ENCODE assay signal across 30 cellular contexts in the genomic region with DNA sequence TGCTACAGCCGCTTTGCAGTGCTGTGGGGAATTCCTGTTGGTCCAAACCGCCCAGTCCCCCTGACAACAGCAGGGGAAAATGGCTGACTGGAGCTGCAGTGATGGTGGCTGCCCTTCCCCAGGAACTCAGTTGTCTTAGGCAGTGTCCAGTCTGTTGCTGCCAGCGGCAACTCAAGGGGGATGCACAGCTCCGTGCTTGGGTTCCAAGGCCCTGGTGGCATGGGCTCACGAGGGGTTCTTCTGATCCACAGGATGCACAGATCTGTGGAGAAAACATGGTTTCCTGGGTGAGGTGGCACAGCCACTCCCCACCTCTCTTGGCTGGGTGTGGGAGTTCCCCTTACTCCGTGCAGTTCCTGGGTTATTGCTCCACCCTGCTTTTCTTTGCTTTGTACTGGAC.
"Had no signal": no experiment of that assay in that cellular context is flagged by ENCODE, and none has a peak within 500 bp of the region (broad histone marks: within the 10 kb centered on the region; RNA-seq: fewer than 3 reads in every experiment).

No MANE protein-coding gene starts in this region.

- DNase-seq: activated B cell treated with CpG ODN at 0.5 μM for 24 hours; activated CD4-positive, alpha-beta memory T cell treated with anti-CD3 and anti-CD28 coated beads, Interleukin-2, amount 10 ng/mL, durations not matched to agents 7 days and 5 days; activated CD4-positive, alpha-beta T cell treated with anti-CD3 and anti-CD28 coated beads for 4 hours; activated CD4-positive, alpha-beta T cell treated with anti-CD3 and anti-CD28 coated beads, Interleukin-2, amount 10 ng/mL, durations not matched to agents 24 days and 14 days; activated CD4-positive, alpha-beta T cell treated with anti-CD3 and anti-CD28 coated beads, Interleukin-2, amount 50 U/mL, for 48 hours; activated CD4-positive, CD25-positive, alpha-beta regulatory T cell treated with anti-CD3 and anti-CD28 coated beads, Interleukin-2, amount 50 U/mL, for 72 hours; activated CD8-positive, alpha-beta memory T cell treated with anti-CD3 and anti-CD28 coated beads for 24 hours; activated CD8-positive, alpha-beta memory T cell treated with anti-CD3 and anti-CD28 coated beads, Interleukin-2, amount 10 ng/mL, durations not matched to agents 7 days and 5 days; activated CD8-positive, alpha-beta memory T cell treated with anti-CD3 and anti-CD28 coated beads, Interleukin-2, amount 50 U/mL, for 48 hours; activated CD8-positive, alpha-beta T cell treated with anti-CD3 and anti-CD28 coated beads, Interleukin-2, amount 10 ng/mL, durations not matched to agents 7 days and 5 days; activated effector memory CD4-positive, alpha-beta T cell treated with Interleukin-2 at 50 U/mL for 16 hours; activated gamma-delta T cell; activated naive CD4-positive, alpha-beta T cell treated with anti-CD3 and anti-CD28 coated beads, Interleukin-2, amount 10 ng/mL, durations not matched to agents 7 days and 5 days; activated naive CD4-positive, alpha-beta T cell treated with Interleukin-2 at 50 U/mL for 16 hours; activated naive CD8-positive, alpha-beta T cell treated with anti-CD3 and anti-CD28 coated beads, Interleukin-2, amount 10 ng/mL, durations not matched to agents 7 days and 5 days; activated naive CD8-positive, alpha-beta T cell treated with anti-CD3 and anti-CD28 coated beads, Interleukin-2, amount 50 U/mL, for 24 hours; activated T-cell treated with anti-CD3 and anti-CD28 coated beads, Interleukin-2, amount 50 U/mL, for 24 hours; activated T-cell treated with anti-CD3 and anti-CD28 coated beads, Interleukin-2, amount 50 U/mL, for 48 hours; amygdala; anterior cingulate cortex; caudate nucleus; SW 1271; T-helper 1 cell; T-helper 2 cell; T-helper 9 cell had no signal

- H3K36me3 ChIP-seq: ascending aorta, cardiac muscle cell had no signal

- H3K27me3 ChIP-seq: ascending aorta, cardiac muscle cell had no signal

- H3K9me3 ChIP-seq: ascending aorta had no signal

- H3K4me1 ChIP-seq: ascending aorta had no signal

- H3K4me3 ChIP-seq: ascending aorta, cardiac muscle cell had no signal

- ATAC-seq: activated CD8-positive, alpha-beta memory T cell treated with anti-CD3 and anti-CD28 coated beads, Interleukin-2, amount 10 ng/mL, durations not matched to agents 7 days and 5 days; activated CD8-positive, alpha-beta T cell treated with anti-CD3 and anti-CD28 coated beads, Interleukin-2, amount 10 ng/mL, durations not matched to agents 7 days and 5 days; activated naive CD8-positive, alpha-beta T cell treated with anti-CD3 and anti-CD28 coated beads, Interleukin-2, amount 50 U/mL, for 24 hours had no signal

- H3K27ac ChIP-seq: ascending aorta, cardiac muscle cell, VCaP had no signal

- FAIRE-seq: bronchial epithelial cell, TTC549 had no signal
